In genomic region chr6:34145161-34146020, GRCh38 we compare ENCODE assay signal across 2 cellular contexts.
TF ChIP-seq lines count a peak whose summit lies in the region.

No MANE protein-coding gene starts in this region.

TF ChIP-seq in HEK293, 187 proteins besides CTCF, POLR2A, EP300 and RAD21 (continues in another document):
- TF ChIP-seq ZNF596 (tag by site-specific recombination; IDR thresholded peaks at IDR 0.05) = peak; percentile 94
- peak; percentile 13 for TF ChIP-seq ZBTB10 (tag by site-specific recombination; IDR thresholded peaks at IDR 0.05)
- no peak for TF ChIP-seq BCL11B (tag by site-specific recombination; IDR thresholded peaks at IDR 0.05; ENCODE audit: low read depth)
- no peak for TF ChIP-seq ZNF791 (tag by site-specific recombination; IDR thresholded peaks at IDR 0.05)
- TF ChIP-seq ZFP69B (tag by site-specific recombination; IDR thresholded peaks at IDR 0.05) = 0 out of 2 replicates have a peak, but pooled peaks have one; percentile 13
- peak; percentile 90 for TF ChIP-seq ZNF341 (tag by site-specific recombination; IDR thresholded peaks at IDR 0.05; ENCODE audit: low read depth)
- TF ChIP-seq ZFHX2 (tag by site-specific recombination; conservative IDR thresholded peaks at IDR 0.05) = peak; percentile 52
- peak; percentile 85 for TF ChIP-seq GLIS2 (tag by site-specific recombination; IDR thresholded peaks at IDR 0.05)
- TF ChIP-seq GFI1B (tag by site-specific recombination; IDR thresholded peaks at IDR 0.05) = no peak
- TF ChIP-seq ZNF747 (tag by site-specific recombination; IDR thresholded peaks at IDR 0.05) = no peak
- 0 out of 2 replicates have a peak, but pooled peaks have one; percentile 41 for TF ChIP-seq KLF1 (tag by site-specific recombination; IDR thresholded peaks at IDR 0.05)
- TF ChIP-seq EGR2 (tag by site-specific recombination; IDR thresholded peaks at IDR 0.05; ENCODE audit: low read depth) = peak; percentile 51; the same call in 1 of the 2 replicates
- peak; percentile 61 for TF ChIP-seq IKZF3 (tag by site-specific recombination; IDR thresholded peaks at IDR 0.05)
- TF ChIP-seq ZNF600 (tag by site-specific recombination; IDR thresholded peaks at IDR 0.05) = peak; percentile 88
- peak; percentile 72 for TF ChIP-seq PRDM1 (tag by site-specific recombination; IDR thresholded peaks at IDR 0.05)
- TF ChIP-seq ZNF513 (tag by site-specific recombination; IDR thresholded peaks at IDR 0.05) = no peak
- TF ChIP-seq ZBTB26 (tag by site-specific recombination; optimal IDR thresholded peaks at IDR 0.05) = peak; percentile 83
- peak; percentile 67; the same call in 1 of the 2 replicates for TF ChIP-seq REST (tag by site-specific recombination; IDR thresholded peaks at IDR 0.05)
- TF ChIP-seq ZNF366 (tag by site-specific recombination; conservative IDR thresholded peaks at IDR 0.05) = peak; percentile 49
- no peak for TF ChIP-seq ZNF561 (tag by site-specific recombination; IDR thresholded peaks at IDR 0.05; ENCODE audit: borderline replicate concordance)
- TF ChIP-seq SP3 (tag by site-specific recombination; IDR thresholded peaks at IDR 0.05) = 0 out of 2 replicates have a peak, but pooled peaks have one; percentile 33

TF ChIP-seq in H1, 55 proteins besides CTCF, POLR2A, EP300 and RAD21:
- TF ChIP-seq CTBP2 (IDR thresholded peaks at IDR 0.05; ENCODE audit: borderline replicate concordance, insufficient read depth, insufficient read length, low read length) (peak; percentile 88), RXRA (IDR thresholded peaks at IDR 0.05; ENCODE audit: insufficient read depth, low read depth, low read length) (no peak), POLR2AphosphoS5 (IDR thresholded peaks at IDR 0.05; ENCODE audit: low read depth, low read length) (0 out of 2 replicates have a peak, but pooled peaks have one; percentile 26), RBBP5 (IDR thresholded peaks at IDR 0.05; ENCODE audit: borderline replicate concordance, low read depth, low read length) (peak; percentile 96; the same call in 1 of the 2 replicates), TEAD4 (IDR thresholded peaks at IDR 0.05; ENCODE audit: low read depth, low read length) (0 out of 2 replicates have a peak, but pooled peaks have one; percentile 11), ATF2 (IDR thresholded peaks at IDR 0.05; ENCODE audit: low read length) (no peak), KDM4A (IDR thresholded peaks at IDR 0.05; ENCODE audit: low read depth, low read length, severe bottlenecking) (peak; percentile 82), ASH2L (IDR thresholded peaks at IDR 0.05; ENCODE audit: low read length) (peak; percentile 87), FOSL1 (IDR thresholded peaks at IDR 0.05; ENCODE audit: insufficient read depth, low read depth, low read length) (no peak), SUZ12 (IDR thresholded peaks at IDR 0.05; ENCODE audit: low read length) (peak; percentile 74), SIN3A (conservative IDR thresholded peaks at IDR 0.05 in 1 of 2, IDR thresholded peaks at IDR 0.05 in 1 of 2; ENCODE audit: low read depth in 1 of 2, low read length in 2 of 2) (peak in 1 of 2 experiments; percentile 54; a peak in 2 of 4 replicates), EGR1 (IDR thresholded peaks at IDR 0.05; ENCODE audit: borderline replicate concordance, low read depth, low read length) (peak; percentile 66), SIRT6 (IDR thresholded peaks at IDR 0.05; ENCODE audit: low read length) (no peak), TBP (IDR thresholded peaks at IDR 0.05; ENCODE audit: low read depth, low read length) (peak; percentile 62), RFX5 (IDR thresholded peaks at IDR 0.05; ENCODE audit: borderline replicate concordance, low read depth, low read length) (no peak), TAF1 (IDR thresholded peaks at IDR 0.05; ENCODE audit: low read depth, low read length) (peak; percentile 78), EZH2 (IDR thresholded peaks at IDR 0.05; ENCODE audit: low read depth, low read length, severe bottlenecking) (peak; percentile 61)
